In genomic region chr3:188439080-188439479, GRCh38 we compare ENCODE assay signal across 9 cellular contexts.
DNase-seq lines count a peak whose midpoint lies in the region; ATAC-seq and FAIRE-seq lines count a peak whose summit lies in the region.
"Had no signal": no experiment of that assay in that cellular context is flagged by ENCODE, and none has a peak within 500 bp of the region (broad histone marks: within the 10 kb centered on the region; RNA-seq: fewer than 3 reads in every experiment).

No MANE protein-coding gene starts in this region.

- H3K27me3 Mint-ChIP-seq in CD4-positive, alpha-beta memory T cell = no peaks in the 10 kb centered on the region
- H3K27me3 Mint-ChIP-seq in activated T-cell treated with anti-CD3 and anti-CD28 coated beads, Interleukin-2, amount 50 U/mL, for 24 hours = no peaks in the 10 kb centered on the region
- H3K27me3 Mint-ChIP-seq: brain had no signal

- intact Hi-C loops in CD4-positive, alpha-beta memory T cell (cut with micrococcal nuclease) = no loop called here

- POLR2A ChIA-PET in CD4-positive, alpha-beta memory T cell (lab: Charles Lee; ENCODE audit: partially characterized antibody) = no interaction called here

- peaks cover 14 to 22% of the 10 kb centered on the region in 2 donors for H3K36me3 Mint-ChIP-seq in CD4-positive, alpha-beta memory T cell
- H3K36me3 Mint-ChIP-seq in activated T-cell treated with anti-CD3 and anti-CD28 coated beads, Interleukin-2, amount 50 U/mL, for 24 hours (ENCODE audit: low read depth) = peaks cover 8% of the 10 kb centered on the region
- H3K36me3 Mint-ChIP-seq: brain had no signal

- no peaks in the 10 kb centered on the region for H3K36me3 ChIP-seq in CD4-positive, alpha-beta memory T cell (ENCODE audit: insufficient read depth, low read length)
- H3K36me3 ChIP-seq in muscle layer of duodenum (ENCODE audit: control insufficient read depth in 1 of 2, insufficient read depth in 2 of 2, low read length in 2 of 2) = peaks cover 0 to 4% of the 10 kb centered on the region in 2 donors

- H3K27ac ChIP-seq in CD4-positive, alpha-beta memory T cell (ENCODE audit: low read depth, low read length) = no peak overlapping the region
- peak overlapping the region; percentile 56 for H3K27ac ChIP-seq in muscle layer of duodenum (ENCODE audit: low read length)

- peaks cover 27% of the 10 kb centered on the region for H3K4me1 ChIP-seq in CD4-positive, alpha-beta memory T cell (ENCODE audit: insufficient read depth, low read length)
- H3K4me1 ChIP-seq in muscle layer of duodenum (ENCODE audit: control insufficient read depth in 1 of 2, insufficient read depth in 2 of 2, low read length in 2 of 2) = peaks cover 9 to 20% of the 10 kb centered on the region in 2 donors

- ATAC-seq in GM19468 (IDR thresholded peaks at IDR 0.05; ENCODE audit: extremely low read depth, unreplicated experiment) = peak; percentile 89
- ATAC-seq in HG03558 (IDR thresholded peaks at IDR 0.05; ENCODE audit: extremely low read depth, unreplicated experiment) = peak; percentile 88

- H3K27ac Mint-ChIP-seq in CD4-positive, alpha-beta memory T cell = peak overlapping the region; percentile 14 to 76 (median 36)
- H3K27ac Mint-ChIP-seq in activated T-cell treated with anti-CD3 and anti-CD28 coated beads, Interleukin-2, amount 50 U/mL, for 24 hours = peak overlapping the region; percentile 87
- H3K27ac Mint-ChIP-seq: brain had no signal

- H3K4me3 ChIP-seq in CD4-positive, alpha-beta memory T cell (ENCODE audit: low read length in 2 of 2) = no peak overlapping the region
- no peak overlapping the region for H3K4me3 ChIP-seq in muscle layer of duodenum (ENCODE audit: low read depth in 1 of 2, low read length in 2 of 2)

- H3K4me1 Mint-ChIP-seq in CD4-positive, alpha-beta memory T cell = peaks cover 28 to 47% (median 35%) of the 10 kb centered on the region in 4 donors
- H3K4me1 Mint-ChIP-seq in activated T-cell treated with anti-CD3 and anti-CD28 coated beads, Interleukin-2, amount 50 U/mL, for 24 hours (ENCODE audit: low read depth) = peaks cover 50% of the 10 kb centered on the region

- CTCF ChIA-PET in CD4-positive, alpha-beta memory T cell (lab: Charles Lee; ENCODE audit: partially characterized antibody) = no interaction called here

- H3K9me3 Mint-ChIP-seq in CD4-positive, alpha-beta memory T cell = no peaks in the 10 kb centered on the region
- no peaks in the 10 kb centered on the region for H3K9me3 Mint-ChIP-seq in activated T-cell treated with anti-CD3 and anti-CD28 coated beads, Interleukin-2, amount 50 U/mL, for 24 hours
- H3K9me3 Mint-ChIP-seq: brain had no signal

- peak; percentile 8 to 57 (median 30) for DNase-seq in CD4-positive, alpha-beta memory T cell
- DNase-seq in activated T-cell treated with anti-CD3 and anti-CD28 coated beads, Interleukin-2, amount 50 U/mL, for 24 hours = no peak
- DNase-seq in RKO (ENCODE audit: low spot score) = no peak
- no peak for DNase-seq in urothelium cell line (ENCODE audit: low spot score)
- no peak for DNase-seq in amygdala (lab: John Stamatoyannopoulos, UW)

- peak overlapping the region in 7 of 8 donors; percentile 31 to 78 (median 56) for H3K4me3 Mint-ChIP-seq in CD4-positive, alpha-beta memory T cell
- peak overlapping the region; percentile 15 for H3K4me3 Mint-ChIP-seq in activated T-cell treated with anti-CD3 and anti-CD28 coated beads, Interleukin-2, amount 50 U/mL, for 24 hours
- H3K4me3 Mint-ChIP-seq: brain had no signal

- no peak for FAIRE-seq in urothelium cell line (lab: Jason Lieb, UNC)

- H3K9me3 ChIP-seq in CD4-positive, alpha-beta memory T cell (ENCODE audit: control insufficient read depth in 1 of 2, low read length in 2 of 2) = no peaks in the 10 kb centered on the region
- H3K9me3 ChIP-seq in muscle layer of duodenum (ENCODE audit: control insufficient read depth in 1 of 2, low read length in 2 of 2) = no peaks in the 10 kb centered on the region

- H3K27me3 ChIP-seq in CD4-positive, alpha-beta memory T cell (ENCODE audit: insufficient read depth, low read length) = no peaks in the 10 kb centered on the region
- no peaks in the 10 kb centered on the region for H3K27me3 ChIP-seq in muscle layer of duodenum (ENCODE audit: low read depth, low read length)

Comparison
In these comparisons a context has a peak if more than half of its experiments do, and no peak if none do; other contexts are left out.
1. DNase-seq: peak in CD4-positive, alpha-beta memory T cell (5 of 5); none in activated T-cell treated with anti-CD3 and anti-CD28 coated beads, Interleukin-2, amount 50 U/mL, for 24 hours (single experiment), RKO (single experiment), urothelium cell line (single experiment) and amygdala (0 of 56).